Comparison of ENCODE assay signal across 8 cellular contexts in the genomic region with DNA sequence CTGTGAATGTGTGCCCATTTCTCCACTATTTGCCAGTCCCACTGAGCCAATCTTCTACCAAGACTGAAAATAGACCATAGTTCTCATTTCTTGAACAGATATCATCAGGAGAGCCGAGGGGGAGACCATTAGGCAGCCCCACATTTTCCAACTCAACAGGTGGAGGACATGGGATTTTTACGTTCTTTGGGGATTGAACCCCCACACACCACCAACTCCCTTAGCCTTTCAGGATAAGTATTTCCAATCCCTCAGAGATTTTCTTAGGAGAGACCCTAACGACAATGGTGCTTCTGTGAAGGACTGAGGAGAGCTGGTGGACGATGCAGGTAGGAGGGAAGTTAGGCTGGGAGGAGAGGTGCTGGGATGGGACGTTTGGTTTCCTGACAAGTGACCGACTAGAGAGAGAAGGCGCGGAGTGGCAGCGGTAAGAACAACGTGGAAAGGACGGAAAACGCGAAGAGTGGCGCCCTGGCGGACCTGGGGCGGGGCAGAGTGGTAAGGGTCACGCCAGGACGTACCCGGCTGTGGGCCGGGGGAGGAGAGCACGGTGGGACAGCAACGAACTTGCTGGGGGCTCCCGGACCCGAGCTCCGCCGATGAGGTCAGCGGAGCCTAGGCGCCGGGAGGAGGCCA. TPM values are rescaled to one million over a fixed set of nuclear protein-coding genes. Genes with fewer than 3 reads are reported as not detected.
DNase-seq lines count a peak whose midpoint lies in the region; ATAC-seq and TF ChIP-seq lines count a peak whose summit lies in the region.

No MANE protein-coding gene starts in this region.

- DNase-seq in adrenal gland (no peak), immature natural killer cell (no peak), stomach (no peak), GM19238 (ENCODE audit: insufficient read length, low spot score) (no peak), NK-92 (lab: John Stamatoyannopoulos, UW; ENCODE audit: unreplicated experiment) (no peak)
- DNase-seq in activated CD4-positive, CD25-positive, alpha-beta regulatory T cell (lab: John Stamatoyannopoulos, UW): no peak

- H3K27ac ChIP-seq in adrenal gland: peak overlapping the region in 3 of 5 donors; percentile 2 to 76 (median 52)
- peak overlapping the region; percentile 57 to 83 (median 81) for H3K27ac ChIP-seq in stomach

- no peak for TF ChIP-seq POLR2A in adrenal gland (IDR thresholded peaks at IDR 0.05)
- TF ChIP-seq POLR2A in stomach (IDR thresholded peaks at IDR 0.05): no peak

- H3K9me3 ChIP-seq in adrenal gland (replicated peaks in 1 of 3) (no peaks in the 10 kb centered on the region), stomach (no peaks in the 10 kb centered on the region)

- H3K9me3 Mint-ChIP-seq in immature natural killer cell: peaks cover 1 to 10% (median 5%) of the 10 kb centered on the region in 6 donors

- peaks cover 3 to 8% (median 3%) of the 10 kb centered on the region in 3 donors for H3K36me3 Mint-ChIP-seq in immature natural killer cell

- no peaks in the 10 kb centered on the region for H3K27me3 ChIP-seq in adrenal gland
- peaks cover 0 to 52% (median 25%) of the 10 kb centered on the region in 3 donors for H3K27me3 ChIP-seq in stomach

- H3K36me3 ChIP-seq in adrenal gland (replicated peaks in 1 of 2) (no peaks in the 10 kb centered on the region), stomach (no peaks in the 10 kb centered on the region)

- no peak for TF ChIP-seq EP300 in stomach (IDR thresholded peaks at IDR 0.05)

- intact Hi-C loops in adrenal gland (cut with DNase I): no loop called here
- intact Hi-C loops in stomach (cut with DNase I; ENCODE audit: low total_unique reads): no loop called here

- ATAC-seq in HG02885 (IDR thresholded peaks at IDR 0.05; ENCODE audit: poor library complexity, unreplicated experiment): peak; percentile 1
- no peak for ATAC-seq in HG03108 (IDR thresholded peaks at IDR 0.05; ENCODE audit: unreplicated experiment)

- peaks cover 14 to 24% of the 10 kb centered on the region in 2 donors for H3K4me1 Mint-ChIP-seq in immature natural killer cell

- H3K4me3 ChIP-seq in adrenal gland: peak overlapping the region in 3 of 4 donors; percentile 26 to 72 (median 62)
- peak overlapping the region; percentile 68 to 91 (median 70) for H3K4me3 ChIP-seq in stomach

- no peak for TF ChIP-seq CTCF in adrenal gland (IDR thresholded peaks at IDR 0.05)
- TF ChIP-seq CTCF in stomach (IDR thresholded peaks at IDR 0.05): no peak

- WGBS in adrenal gland, 4 donors: 5 to 18% (median 7%) methylated on average over 22 to 29 of the region's 29 CpGs
- 3 to 9% (median 5%) methylated on average over 28 to 29 of the region's 29 CpGs for WGBS in stomach, 5 donors

- no peak overlapping the region for H3K27ac Mint-ChIP-seq in immature natural killer cell

- peaks cover 6 to 20% (median 9%) of the 10 kb centered on the region in 3 donors for H3K27me3 Mint-ChIP-seq in immature natural killer cell (ENCODE audit: low read depth in 3 of 3)

- peak overlapping the region; percentile 65 to 82 (median 80) for H3K4me3 Mint-ChIP-seq in immature natural killer cell

- H3K4me1 ChIP-seq in adrenal gland (replicated peaks in 1 of 2): peaks cover 6 to 11% of the 10 kb centered on the region in 2 donors
- peaks cover 7 to 34% (median 29%) of the 10 kb centered on the region in 4 donors for H3K4me1 ChIP-seq in stomach

RNA-seq across cellular contexts. Expression of a gene that starts 0.7 kb away (rescaled TPM):
- total RNA-seq in adrenal gland (1 to 10 TPM in 3 of 8 donors, under 1 TPM in 5; 0.54 to 2.5 (median 0.80) TPM), stomach (1 to 10 TPM in 3 of 5 donors, under 1 TPM in 1, not detected in 1; under 0.01 to 6.1 (median 2.2) TPM)
- polyA plus RNA-seq in adrenal gland (1 to 10 TPM in 1 of 3 donors, under 1 TPM in 2; 0.08 to 1.1 (median 0.20) TPM), immature natural killer cell (under 1 TPM; 0.06 to 0.84 (median 0.31) TPM), stomach (under 1 TPM; 0.15 to 0.31 (median 0.25) TPM)
